28 cellular contexts compared by ENCODE assay signal in genomic region chr5:91345466-91345865, GRCh38.
"Had no signal": no experiment of that assay in that cellular context is flagged by ENCODE, and none has a peak within 500 bp of the region (broad histone marks: within the 10 kb centered on the region; RNA-seq: fewer than 3 reads in every experiment).

No MANE protein-coding gene starts in this region.

- H3K9me3 ChIP-seq: adrenal gland, body of pancreas, breast epithelium, Peyer's patch, SJSA1, SK-N-SH had no signal

- DNase-seq: activated CD4-positive, alpha-beta T cell treated with anti-CD3 and anti-CD28 coated beads, Interleukin-2, amount 10 ng/mL, durations not matched to agents 7 days and 5 days; activated CD4-positive, alpha-beta T cell treated with anti-CD3 and anti-CD28 coated beads, Interleukin-2, amount 50 U/mL, for 48 hours; activated CD8-positive, alpha-beta T cell treated with anti-CD3 and anti-CD28 coated beads, Interleukin-2, amount 10 ng/mL, durations not matched to agents 7 days and 5 days; activated gamma-delta T cell treated with Interleukin-2 at 50 U/mL for 16 hours; activated naive CD4-positive, alpha-beta T cell treated with anti-CD3 and anti-CD28 coated beads for 36 hours; activated T-cell treated with anti-CD3 and anti-CD28 coated beads, Interleukin-2, amount 50 U/mL, for 24 hours; adrenal gland; body of pancreas; Karpas-422; NCI-H1048; NCI-H1105 treated with DMSO at 0.1 percent for 48 hours; NCI-H1436 treated with DMSO at 0.1 percent for 48 hours; NCI-H187; NCI-H2029 treated with DMSO at 0.1 percent for 48 hours; NCI-H2107; NCI-H2171; NCI-H510A; NCI-H526; NCI-H748 treated with DMSO at 0.1 percent for 48 hours; NK-92 treated with Interleukin-12 subunit alpha and Interleukin-12 subunit beta, amount 100 ng/mL, for 24 hours; PC-3; Peyer's patch; RPMI8226; SHP77 treated with DMSO at 0.1 percent for 48 hours; SK-N-SH had no signal

- H3K27me3 ChIP-seq: adrenal gland, body of pancreas, breast epithelium, Peyer's patch, SJSA1 had no signal

- ATAC-seq: activated CD8-positive, alpha-beta T cell treated with anti-CD3 and anti-CD28 coated beads, Interleukin-2, amount 10 ng/mL, durations not matched to agents 7 days and 5 days; activated naive CD4-positive, alpha-beta T cell treated with anti-CD3 and anti-CD28 coated beads, Interleukin-2, amount 50 U/mL, for 72 hours; body of pancreas; PC-3 had no signal

- H3K4me2 ChIP-seq: SK-N-SH had no signal

- H3K4me3 ChIP-seq: adrenal gland, body of pancreas, breast epithelium, Peyer's patch, SJSA1 had no signal

- H3K9ac ChIP-seq: SK-N-SH had no signal

- H3K36me3 ChIP-seq: adrenal gland, breast epithelium, Peyer's patch, SJSA1 had no signal

- H3K4me1 ChIP-seq: adrenal gland, body of pancreas, breast epithelium, Peyer's patch had no signal

- H3K27ac ChIP-seq: adrenal gland, body of pancreas, breast epithelium, Peyer's patch, SJSA1 had no signal
